ENCODE assay signal across 9 cellular contexts in genomic region chr1:223712856-223713494, GRCh38. TPM values are rescaled to one million over a fixed set of nuclear protein-coding genes. Genes with fewer than 3 reads are reported as not detected.
DNase-seq lines count a peak whose midpoint lies in the region; ATAC-seq and TF ChIP-seq lines count a peak whose summit lies in the region.
"Had no signal": no experiment of that assay in that cellular context is flagged by ENCODE, and none has a peak within 500 bp of the region (broad histone marks: within the 10 kb centered on the region; RNA-seq: fewer than 3 reads in every experiment).

No MANE protein-coding gene starts in this region.

- TF ChIP-seq POLR2A in HCT116 (IDR thresholded peaks at IDR 0.05; ENCODE audit: borderline replicate concordance, extremely low read depth, insufficient read depth, insufficient read length) (peak; percentile 11), sigmoid colon (IDR thresholded peaks at IDR 0.05) (no peak)

- BruUV-seq in HCT116 (replicated peaks; lab: Mats Ljungman, UMichigan), result TSS peak; percentile 51

- TF ChIP-seq CTCF in GM12864 (IDR thresholded peaks at IDR 0.05; ENCODE audit: low read depth, low read length, missing control alignments) (no peak), HCT116 (IDR thresholded peaks at IDR 0.05 in 2 of 3, conservative IDR thresholded peaks at IDR 0.05 in 1 of 3; ENCODE audit: borderline replicate concordance in 1 of 3, insufficient read depth in 1 of 3, low read depth in 2 of 3, low read length in 2 of 3) (no peak), left ventricle myocardium inferior (IDR thresholded peaks at IDR 0.05; ENCODE audit: borderline replicate concordance) (no peak), sigmoid colon (IDR thresholded peaks at IDR 0.05) (no peak)

- H3K27ac ChIP-seq in HCT116 (ENCODE audit: low read depth, low read length) (peak overlapping the region; percentile 96), left ventricle myocardium inferior (replicated peaks) (peak overlapping the region; percentile 98), sigmoid colon (peak overlapping the region; percentile 91 to 95 (median 92))

- H3K79me2 ChIP-seq in HCT116 (ENCODE audit: insufficient read depth, low read length), result peaks cover 62% of the 10 kb centered on the region

- H3K4me1 Mint-ChIP-seq in activated naive CD8-positive, alpha-beta T cell (ENCODE audit: low read depth), result peaks cover 65% of the 10 kb centered on the region

- H3K9ac ChIP-seq in HCT116 (ENCODE audit: low read length) (peak overlapping the region; percentile 95), NT2/D1 (ENCODE audit: insufficient read length, low read depth) (peak overlapping the region; percentile 94)

- H3K27ac Mint-ChIP-seq in activated naive CD8-positive, alpha-beta T cell, result peak overlapping the region; percentile 90

- peak overlapping the region; percentile 83 for H3K4me2 ChIP-seq in HCT116 (ENCODE audit: low read length)

- no peak for TF ChIP-seq EP300 in sigmoid colon (IDR thresholded peaks at IDR 0.05)

- H4K20me1 ChIP-seq in HCT116 (ENCODE audit: insufficient read depth), result no peaks in the 10 kb centered on the region

- H3K4me3 Mint-ChIP-seq in activated naive CD8-positive, alpha-beta T cell, result peak overlapping the region; percentile 82

- TF ChIP-seq RAD21 in HCT116 (IDR thresholded peaks at IDR 0.05; ENCODE audit: low read depth), result no peak

- no peaks in the 10 kb centered on the region for H3K27me3 Mint-ChIP-seq in activated naive CD8-positive, alpha-beta T cell

- H3K36me3 ChIP-seq in HCT116 (ENCODE audit: control insufficient read depth in 1 of 2, insufficient read depth in 2 of 2, low read length in 2 of 2), result peaks cover 0 to 18% of the 10 kb centered on the region in 2 experiments; a peak in 2 of 4 replicates
- H3K36me3 ChIP-seq in NT2/D1 (ENCODE audit: insufficient read depth, insufficient read length, low read length), result peaks cover 40% of the 10 kb centered on the region
- peaks cover 9% of the 10 kb centered on the region for H3K36me3 ChIP-seq in left ventricle myocardium inferior
- H3K36me3 ChIP-seq in sigmoid colon, result peaks cover 0 to 6% (median 4%) of the 10 kb centered on the region in 4 donors

- H3K4me1 ChIP-seq in HCT116 (ENCODE audit: control insufficient read depth in 1 of 2, insufficient read depth in 2 of 2, low read length in 2 of 2) (peaks cover 53 to 87% of the 10 kb centered on the region in 2 experiments), NT2/D1 (ENCODE audit: insufficient read depth, insufficient read length) (peaks cover 17% of the 10 kb centered on the region), left ventricle myocardium inferior (peaks cover 87% of the 10 kb centered on the region), sigmoid colon (peaks cover 0 to 50% (median 40%) of the 10 kb centered on the region in 4 donors)

- no peaks in the 10 kb centered on the region for H3K9me3 Mint-ChIP-seq in activated naive CD8-positive, alpha-beta T cell (ENCODE audit: low read depth)

- H3K36me3 Mint-ChIP-seq in activated naive CD8-positive, alpha-beta T cell, result no peaks in the 10 kb centered on the region

- RAD21 ChIA-PET in HCT116 (lab: Charles Lee; ENCODE audit: low non-redundant PET in 1 of 2, low total read pairs in 2 of 2, uncharacterized antibody in 2 of 2, unreplicated experiment in 2 of 2), result interaction anchor here in 1 of 2 experiments (0.6 kb wide), 1 partner anchor 43 kb away, joined by 3 read pairs; no protein-coding TSS in a partner anchor

- WGBS in sigmoid colon, 2 donors, result 1 to 6% methylated on average over 40 of the region's 40 CpGs

- H3K9me2 ChIP-seq in HCT116 (ENCODE audit: insufficient read depth), result no peaks in the 10 kb centered on the region

- H2AFZ ChIP-seq in HCT116 (ENCODE audit: low read depth, low read length, poor library complexity, severe bottlenecking), result no peak overlapping the region

- H3K27me3 ChIP-seq in HCT116 (ENCODE audit: insufficient read depth, low read length), result no peaks in the 10 kb centered on the region
- peaks cover 19% of the 10 kb centered on the region for H3K27me3 ChIP-seq in NT2/D1 (ENCODE audit: insufficient read depth, insufficient read length)
- no peaks in the 10 kb centered on the region for H3K27me3 ChIP-seq in left ventricle myocardium inferior (ENCODE audit: low read depth)
- no peaks in the 10 kb centered on the region for H3K27me3 ChIP-seq in sigmoid colon

- intact Hi-C loops in HCT116 (cut with micrococcal nuclease) (no loop called here), left ventricle myocardium inferior (cut with micrococcal nuclease) (loop anchor here (5.0 kb wide), 1 partner anchor 34 kb away; no protein-coding TSS in a partner anchor), sigmoid colon (cut with DNase I) (loop anchor here (1.0 to 2.0 kb wide), 2 partner anchors 36 to 134 kb away; no protein-coding TSS in a partner anchor)

- H3K9me3 ChIP-seq in HCT116 (ENCODE audit: control insufficient read depth in 1 of 2, insufficient read depth in 1 of 2, low read depth in 1 of 2, low read length in 2 of 2), result no peaks in the 10 kb centered on the region
- H3K9me3 ChIP-seq in NT2/D1 (ENCODE audit: insufficient read depth, low read length), result no peaks in the 10 kb centered on the region
- no peaks in the 10 kb centered on the region for H3K9me3 ChIP-seq in left ventricle myocardium inferior (replicated peaks)
- H3K9me3 ChIP-seq in sigmoid colon, result no peaks in the 10 kb centered on the region

- CTCF ChIA-PET in HCT116 (lab: Charles Lee), result interaction anchor here (0.7 to 2.2 kb wide), 3 partner anchors 10 to 36 kb away, joined by 3 to 8 read pairs (median 7); no protein-coding TSS in a partner anchor

- H3K4me3 ChIP-seq in GM12864 (ENCODE audit: low read depth, low read length) (peak overlapping the region; percentile 82), HCT116 (replicated peaks in 1 of 2; ENCODE audit: low read depth in 1 of 2, low read length in 2 of 2) (peak overlapping the region; percentile 74 to 81), NT2/D1 (ENCODE audit: insufficient read length, low read depth) (peak overlapping the region; percentile 80), left ventricle myocardium inferior (peak overlapping the region; percentile 90), sigmoid colon (peak overlapping the region; percentile 59 to 86 (median 73))

- ATAC-seq in HCT116, result peak; percentile 24

- POLR2A ChIA-PET in HCT116 (lab: Charles Lee), result interaction anchor here (1.4 kb wide), 1 partner anchor 11 kb away, joined by 6 read pairs; no protein-coding TSS in a partner anchor

- DNase-seq in GM12864 (ENCODE audit: low read depth) (no peak), HCT116 (ENCODE audit: low read depth, low spot score) (no peak), NT2/D1 (ENCODE audit: low read depth, low spot score) (no peak), left ventricle myocardium inferior (peak; percentile 47), sigmoid colon (peak; percentile 74), DMS153 treated with DMSO at 0.1 percent for 48 hours (lab: John Stamatoyannopoulos, UW; ENCODE audit: unreplicated experiment) (no peak), HPDE6-E6E7 (ENCODE audit: extremely low spot score) (no peak)

TF ChIP-seq in HCT116, 20 proteins besides CTCF, POLR2A, EP300 and RAD21:
- no peak for TF ChIP-seq REST (IDR thresholded peaks at IDR 0.05; ENCODE audit: low read depth)
- TF ChIP-seq POLR2AphosphoS5 (IDR thresholded peaks at IDR 0.05; ENCODE audit: low read depth, low read length), result peak; percentile 45; the same call in 1 of the 2 replicates

RNA-seq across cellular contexts. Expression of gene CAPN2, which starts 0.6 kb away (rescaled TPM):
- total RNA-seq in HCT116 (2021; ENCODE audit: unreplicated experiment) (173 TPM), left ventricle myocardium inferior (65.3 TPM), sigmoid colon (100 to 1,000 TPM in 1 of 4 donors, 10 to 100 TPM in 3; 67.3 to 154 (median 73.6) TPM)
- 180 and 187 TPM in 2 replicates for polyA plus RNA-seq in HCT116 (2012)
- 100 to 1,000 TPM; 135 to 266 (median 158) TPM for polyA plus RNA-seq in sigmoid colon

RNA-seq across cellular contexts. Expression of gene CAPN8, which starts 47.5 kb away (rescaled TPM):
- 0.54 TPM for total RNA-seq in HCT116 (2021; ENCODE audit: unreplicated experiment)
- polyA plus RNA-seq in HCT116 (2012), result 0.17 and 0.25 TPM in 2 replicates
- total RNA-seq in left ventricle myocardium inferior, result not detected
- 1 to 10 TPM in 1 of 4 donors, not detected in 3; 1.1 TPM for total RNA-seq in sigmoid colon
- polyA plus RNA-seq in sigmoid colon, result 10 to 100 TPM; 21.6 to 67.6 (median 63.8) TPM
- total RNA-seq: T-helper 1 cell treated with Interleukin-12 subunit alpha and Interleukin-12 subunit beta and Interleukin-4 antibody, amounts not matched to agents 30 ng/mL and 1 ng/mL, for 36 hours had no signal

Comparison
In these comparisons a context has a peak if more than half of its experiments do, and no peak if none do; other contexts are left out.
1. DNase-seq: peak in left ventricle myocardium inferior (single experiment) and sigmoid colon (single experiment); none in GM12864 (single experiment), HCT116 (single experiment), NT2/D1 (single experiment), DMS153 treated with DMSO at 0.1 percent for 48 hours (single experiment) and HPDE6-E6E7 (single experiment).
2. Peak in every context shown above with its lines, with median percentiles within 50 percentile points of each other: H3K4me3 ChIP-seq and H3K27ac ChIP-seq.